Comparison of ENCODE assay signal across 6 cellular contexts in the genomic region with DNA sequence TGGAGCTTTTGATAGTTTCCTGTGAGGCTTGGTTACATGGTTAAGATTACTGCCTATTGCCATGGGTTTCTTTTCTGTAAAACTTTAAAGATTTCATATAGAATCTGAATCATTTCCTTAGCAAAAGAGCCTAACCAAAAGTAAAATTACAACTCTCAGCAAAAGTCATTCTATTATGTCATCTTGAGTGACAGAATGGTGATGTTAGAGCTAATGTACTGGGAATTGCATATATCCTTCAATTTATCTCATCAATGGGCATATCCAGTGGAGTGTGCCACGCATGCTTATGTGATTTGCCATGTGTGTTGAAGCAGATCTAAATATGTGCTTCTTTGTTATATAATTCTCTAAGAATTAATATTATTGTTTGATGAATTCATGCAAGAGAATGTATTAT.
"Had no signal": no experiment of that assay in that cellular context is flagged by ENCODE, and none has a peak within 500 bp of the region (broad histone marks: within the 10 kb centered on the region; RNA-seq: fewer than 3 reads in every experiment).

No MANE protein-coding gene starts in this region.

- H3K4me3 ChIP-seq: K562 had no signal

- H3K27ac ChIP-seq: HL-60, KMS-11 had no signal

- DNase-seq: IMR-90, KBM-7, KG1 had no signal

- H3K9ac ChIP-seq: KMS-11 had no signal

- H3K4me2 ChIP-seq: KMS-11 had no signal
